Comparison of ENCODE assay signal across 1 cellular context in genomic region chr2:73980566-73980965, GRCh38.
TF ChIP-seq lines count a peak whose summit lies in the region.

No MANE protein-coding gene starts in this region.

TF ChIP-seq in endothelial cell of umbilical vein, 7 proteins besides CTCF, POLR2A, EP300 and RAD21 (continued from another document):
- TF ChIP-seq MAX (IDR thresholded peaks at IDR 0.05; ENCODE audit: insufficient read depth, insufficient read length) (no peak), POLR2AphosphoS5 (IDR thresholded peaks at IDR 0.05; ENCODE audit: insufficient read depth, low read depth, low read length) (no peak), GATA2 (IDR thresholded peaks at IDR 0.05; ENCODE audit: insufficient read depth, insufficient read length, low read depth, low read length) (no peak)
